Comparison of ENCODE assay signal across 24 cellular contexts in the genomic region with DNA sequence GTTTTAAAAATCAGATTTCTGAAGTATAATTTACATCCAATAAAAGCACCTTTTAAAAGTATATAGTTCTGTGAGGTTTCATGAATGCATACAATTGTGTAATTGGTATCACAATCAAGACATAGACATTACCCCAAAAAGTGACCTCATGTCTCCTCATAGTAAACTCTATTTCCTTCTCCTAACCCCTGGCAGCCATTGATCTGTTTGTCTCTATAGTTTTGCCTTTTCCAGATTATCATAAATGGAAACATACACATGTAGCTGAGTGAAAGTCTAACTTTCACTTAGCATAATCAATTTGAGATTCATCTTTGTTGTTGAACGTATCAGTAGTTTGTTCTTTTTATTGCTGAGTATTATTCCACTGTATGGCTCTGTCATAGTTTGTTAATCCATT. TPM values are rescaled to one million over a fixed set of nuclear protein-coding genes. Genes with fewer than 3 reads are reported as not detected.
"Had no signal": no experiment of that assay in that cellular context is flagged by ENCODE, and none has a peak within 500 bp of the region (broad histone marks: within the 10 kb centered on the region; RNA-seq: fewer than 3 reads in every experiment).

No MANE protein-coding gene starts in this region.

- H3K27ac ChIP-seq: body of pancreas, epithelial cell of prostate, prostate gland, right atrium auricular region, thyroid gland had no signal

- H3K4me1 ChIP-seq: body of pancreas, prostate gland, right atrium auricular region, thyroid gland had no signal

- DNase-seq: activated CD4-positive, alpha-beta T cell treated with anti-CD3 and anti-CD28 coated beads, Interleukin-2, amount 50 U/mL, for 1 hour; activated CD4-positive, CD25-positive, alpha-beta regulatory T cell; body of pancreas; dermis blood vessel endothelial cell; effector memory CD4-positive, alpha-beta T cell; foreskin fibroblast; mesenchymal stem cell; mucosa of descending colon; naive B cell; stimulated activated CD4-positive, alpha-beta T cell treated with anti-CD3 and anti-CD28 coated beads, Interleukin-12 subunit alpha, Interleukin-12 subunit beta, amount 100 ng/mL, for 4 hours; stimulated activated CD4-positive, alpha-beta T cell treated with anti-CD3 and anti-CD28 coated beads, Interleukin-1b, Interleukin-23, amount 100 ng/mL, for 48 hours; stimulated activated naive CD4-positive, alpha-beta T cell treated with Interleukin-2 at 50 U/mL for 16 hours; T1000; thyroid gland had no signal

- H3K27me3 ChIP-seq: body of pancreas, right atrium auricular region, thyroid gland had no signal

- H3K4me3 Mint-ChIP-seq: naive B cell had no signal

- H3K36me3 ChIP-seq: prostate gland, right atrium auricular region, thyroid gland had no signal

- ATAC-seq: body of pancreas had no signal

- H3K4me3 ChIP-seq: body of pancreas, mucosa of descending colon, prostate gland, right atrium auricular region, thyroid gland had no signal

- H3K27ac Mint-ChIP-seq: naive B cell had no signal

- H3K9me3 ChIP-seq: body of pancreas, mucosa of descending colon, prostate gland, thyroid gland had no signal

- H3K4me1 Mint-ChIP-seq: naive B cell had no signal

RNA-seq across cellular contexts. Expression of gene SUN5, which starts 57.6 kb away (rescaled TPM):
- total RNA-seq: body of pancreas, cardiac septum, dermis blood vessel endothelial cell, glomerular endothelial cell, liver, mucosa of descending colon, osteocyte, right atrium auricular region, SK-MEL-5, subcutaneous adipose tissue, thyroid gland, ureter had no signal
- polyA plus RNA-seq: liver had no signal
